Comparison of ENCODE assay signal across 1 cellular context in the genomic region with DNA sequence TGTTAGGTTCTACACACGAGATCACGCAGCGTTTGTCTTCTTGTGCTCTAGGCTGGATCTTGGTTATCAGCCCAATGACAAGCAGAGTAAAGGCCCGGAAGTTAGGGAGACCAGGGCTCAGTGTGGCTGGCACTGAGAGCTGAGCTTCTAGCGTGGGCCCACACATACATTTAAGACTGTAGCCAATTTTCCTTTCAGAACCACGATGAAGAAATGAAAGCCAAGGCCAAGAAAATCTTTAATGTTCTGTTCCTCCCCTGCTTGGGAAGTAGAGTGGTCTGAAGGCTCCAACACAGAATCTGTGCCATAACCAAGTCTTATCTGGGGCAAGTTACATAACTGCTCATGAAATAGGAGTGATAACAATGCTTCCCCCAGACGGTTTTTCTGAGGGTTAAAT.
TF ChIP-seq lines count a peak whose summit lies in the region.

No MANE protein-coding gene starts in this region.

TF ChIP-seq in WTC11, 78 proteins besides CTCF, POLR2A, EP300 and RAD21 (continued from another document):
- TF ChIP-seq ZNF532 (CRISPR knock-in tag; IDR thresholded peaks at IDR 0.05; ENCODE audit: borderline replicate concordance) = no peak
- TF ChIP-seq ATF1 (CRISPR knock-in tag; IDR thresholded peaks at IDR 0.05) = no peak
